In genomic region chr20:63830821-63831593, GRCh38 we compare ENCODE assay signal across 8 cellular contexts. TPM values are rescaled to one million over a fixed set of nuclear protein-coding genes. Genes with fewer than 3 reads are reported as not detected.
DNase-seq lines count a peak whose midpoint lies in the region; ATAC-seq and TF ChIP-seq lines count a peak whose summit lies in the region.

Gene ZBTB46, minus strand, starts transcription at chr20:63831264. Its CDS starts 40,507 bp downstream, at chr20:63790757.

- H3K36me3 ChIP-seq in mesenchymal stem cell (ENCODE audit: control insufficient read depth in 1 of 2, insufficient read depth in 2 of 2, low read depth in 1 of 2, low read length in 2 of 2) (peaks cover 0 to under 1% of the 10 kb centered on the region in 2 experiments), transverse colon (no peaks in the 10 kb centered on the region)

- peak within 1 kb of the TSS in 1 of 2 experiments; percentile 64 for H3K23ac ChIP-seq in mesenchymal stem cell (ENCODE audit: low read length in 2 of 2)

- WGBS in mesenchymal stem cell = under 1% methylated on average over 31 of the region's 152 CpGs
- WGBS in transverse colon (ENCODE audit: low coverage in 1 of 2), 2 donors = 3% methylated on average over 6 of the region's 152 CpGs; no CpG with 5 or more reads in 1 of the 2 donors

- peak within 1 kb of the TSS in 1 of 2 donors; percentile 65 for H3K27ac Mint-ChIP-seq in effector memory CD8-positive, alpha-beta T cell

- no peak for TF ChIP-seq CTCF in transverse colon (IDR thresholded peaks at IDR 0.05)

- peak within 1 kb of the TSS; percentile 85 for H3K4me2 ChIP-seq in mesenchymal stem cell (ENCODE audit: low read length, poor library complexity, severe bottlenecking)

- H3K9me3 ChIP-seq in mesenchymal stem cell (ENCODE audit: control insufficient read depth, low read length) (no peaks in the 10 kb centered on the region), transverse colon (no peaks in the 10 kb centered on the region)

- H3K4me3 ChIP-seq in mesenchymal stem cell (ENCODE audit: insufficient read depth in 1 of 2, low read depth in 1 of 2, low read length in 2 of 2) = peak within 1 kb of the TSS; percentile 69 to 72
- H3K4me3 ChIP-seq in transverse colon = peak within 1 kb of the TSS; percentile 34 to 56 (median 54)

- H2BK120ac ChIP-seq in mesenchymal stem cell (ENCODE audit: low read depth, low read length) = peak within 1 kb of the TSS; percentile 84

- H2BK5ac ChIP-seq in mesenchymal stem cell (ENCODE audit: low read depth, low read length, poor library complexity, severe bottlenecking) = no peak within 1 kb of the TSS

- H3K9ac ChIP-seq in mesenchymal stem cell (ENCODE audit: low read length) = peak within 1 kb of the TSS; percentile 32

- peaks cover 14% of the 10 kb centered on the region for H3K79me1 ChIP-seq in mesenchymal stem cell (replicated peaks; ENCODE audit: low read length, poor library complexity, severe bottlenecking)

- peaks cover 8 to 9% of the 10 kb centered on the region in 2 donors for H3K4me1 Mint-ChIP-seq in effector memory CD8-positive, alpha-beta T cell (ENCODE audit: low read depth in 2 of 2)

- H3K18ac ChIP-seq in mesenchymal stem cell (ENCODE audit: low read depth in 1 of 2, low read length in 2 of 2) = peak within 1 kb of the TSS; percentile 39 to 87

- H3K4me3 Mint-ChIP-seq in effector memory CD8-positive, alpha-beta T cell = peak within 1 kb of the TSS; percentile 81 to 92

- peak within 1 kb of the TSS; percentile 96 for H2BK15ac ChIP-seq in mesenchymal stem cell (ENCODE audit: low read depth, poor library complexity, severe bottlenecking)

- intact Hi-C loops in transverse colon (cut with DNase I; ENCODE audit: low total_unique reads) = no loop called here

- peak; percentile 61 for ATAC-seq in HG02623 (IDR thresholded peaks at IDR 0.05; ENCODE audit: unreplicated experiment)
- peak; percentile 43 for ATAC-seq in effector memory CD8-positive, alpha-beta T cell (replicated peaks)

- in situ Hi-C loops in transverse colon (cut with MboI; ENCODE audit: low pct_ligation_motif_present in 1 of 4, low pct_unique_long_range_greater_than_20kb in 1 of 4, low sequenced_read_pairs in 3 of 4) = no loop called here

- no peak for TF ChIP-seq EP300 in transverse colon (IDR thresholded peaks at IDR 0.05; ENCODE audit: low read depth)

- H3K4ac ChIP-seq in mesenchymal stem cell (ENCODE audit: low read depth in 1 of 2, low read length in 2 of 2) = peak within 1 kb of the TSS; percentile 40 to 82

- H4K91ac ChIP-seq in mesenchymal stem cell (ENCODE audit: low read length) = peak within 1 kb of the TSS; percentile 82

- no peaks in the 10 kb centered on the region for H3K9me3 Mint-ChIP-seq in effector memory CD8-positive, alpha-beta T cell

- DNase-seq in NCI-H146 (lab: John Stamatoyannopoulos, UW) (peak; percentile 56), NCI-H146 treated with DMSO at 0.1 percent for 48 hours (lab: John Stamatoyannopoulos, UW; ENCODE audit: unreplicated experiment) (no peak), RKO (ENCODE audit: low spot score) (peak; percentile 68), mesenchymal stem cell (peak; percentile 53), transverse colon (peak; percentile 66), cerebellar cortex (ENCODE audit: low spot score) (no peak)
- DNase-seq in effector memory CD8-positive, alpha-beta T cell = no peak

- peak within 1 kb of the TSS; percentile 96 for H4K8ac ChIP-seq in mesenchymal stem cell (ENCODE audit: low read length)

- H3K27me3 Mint-ChIP-seq in effector memory CD8-positive, alpha-beta T cell = peaks cover 33 to 54% of the 10 kb centered on the region in 2 donors

- no peak within 1 kb of the TSS for H3K14ac ChIP-seq in mesenchymal stem cell (ENCODE audit: low read length in 2 of 2)

- H3K4me1 ChIP-seq in mesenchymal stem cell (ENCODE audit: control insufficient read depth, insufficient read depth, low read depth, low read length) = peaks cover 43% of the 10 kb centered on the region
- peaks cover 5 to 37% (median 34%) of the 10 kb centered on the region in 4 donors for H3K4me1 ChIP-seq in transverse colon

- no peak for TF ChIP-seq POLR2A in transverse colon (IDR thresholded peaks at IDR 0.05)

- H3K27ac ChIP-seq in mesenchymal stem cell (ENCODE audit: low read length, poor library complexity, severe bottlenecking) = no peak within 1 kb of the TSS
- peak within 1 kb of the TSS; percentile 59 to 74 (median 68) for H3K27ac ChIP-seq in transverse colon

- H2AFZ ChIP-seq in mesenchymal stem cell (ENCODE audit: low read depth, low read length) = no peak within 1 kb of the TSS

- H2BK12ac ChIP-seq in mesenchymal stem cell (ENCODE audit: low read length in 2 of 2) = peak within 1 kb of the TSS in 1 of 2 experiments; percentile 90

- peaks cover 3% of the 10 kb centered on the region for H3K36me3 Mint-ChIP-seq in effector memory CD8-positive, alpha-beta T cell (ENCODE audit: insufficient read depth)

- no peak within 1 kb of the TSS for H2AK5ac ChIP-seq in mesenchymal stem cell (ENCODE audit: low read length, severe bottlenecking)

- H3K27me3 ChIP-seq in mesenchymal stem cell (ENCODE audit: control insufficient read depth in 1 of 2, insufficient read depth in 1 of 2, low read length in 2 of 2) (peaks cover 0 to 65% of the 10 kb centered on the region in 2 experiments), transverse colon (peaks cover 56% of the 10 kb centered on the region)

RNA-seq across cellular contexts. Expression of gene ZBTB46, which starts in this region (rescaled TPM):
- 3.8 TPM for polyA plus RNA-seq in mesenchymal stem cell (2013, experiment 1 of 2)
- 3.9 TPM for polyA plus RNA-seq in mesenchymal stem cell (2013, experiment 2 of 2)
- 1 to 10 TPM; 2.3 to 6.0 (median 5.3) TPM for total RNA-seq in transverse colon

Comparison
In these comparisons a context has a peak if more than half of its experiments do, and no peak if none do; other contexts are left out.
1. DNase-seq: peak in NCI-H146 (single experiment), RKO (single experiment), mesenchymal stem cell (single experiment) and transverse colon (single experiment); none in NCI-H146 treated with DMSO at 0.1 percent for 48 hours (single experiment), effector memory CD8-positive, alpha-beta T cell (0 of 3) and cerebellar cortex (single experiment).